In the genomic region with DNA sequence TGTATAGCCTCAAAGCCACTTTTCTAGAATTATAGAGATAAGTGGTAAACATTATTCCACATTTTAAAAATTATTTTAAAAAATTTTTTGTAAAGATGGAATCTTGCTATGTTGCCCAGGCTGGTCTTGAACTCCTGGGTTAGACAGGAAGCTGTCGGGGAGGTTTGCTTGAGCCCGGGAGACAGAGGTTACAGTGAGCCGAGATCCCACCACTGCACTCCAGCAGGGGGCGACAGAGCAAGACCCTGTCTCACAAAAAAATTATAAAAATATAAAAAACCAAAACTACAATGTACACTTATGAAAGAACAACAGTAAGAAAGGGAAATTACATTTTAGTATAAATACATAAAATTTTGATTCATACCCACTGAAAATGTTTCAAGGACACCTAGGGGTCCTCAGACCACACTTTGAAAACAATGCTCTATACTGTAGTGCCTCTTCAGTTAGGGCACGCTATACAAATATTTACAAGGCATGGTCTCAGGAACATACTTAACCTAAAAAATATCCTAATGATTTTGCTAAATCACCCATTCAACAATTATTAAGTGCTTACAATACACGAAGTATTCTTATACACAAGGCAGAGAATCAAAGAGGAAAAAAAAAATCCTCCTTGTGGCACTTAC, we compare ENCODE assay signal across 8 cellular contexts.
DNase-seq lines count a peak whose midpoint lies in the region; ATAC-seq and TF ChIP-seq lines count a peak whose summit lies in the region.

No MANE protein-coding gene starts in this region.

- peak; percentile 52 to 64 (median 54) for TF ChIP-seq CTCF in ascending aorta (IDR thresholded peaks at IDR 0.05)

- H3K4me1 ChIP-seq in ascending aorta, result peaks cover 0 to 31% of the 10 kb centered on the region in 2 donors

- no peaks in the 10 kb centered on the region for H3K36me3 ChIP-seq in ascending aorta

- H3K27ac ChIP-seq in ascending aorta, result no peak overlapping the region

- no peaks in the 10 kb centered on the region for H3K27me3 ChIP-seq in ascending aorta

- intact Hi-C loops in ascending aorta (cut with DNase I), result loop anchor here (5.0 kb wide), 1 partner anchor 112 kb away; a partner anchor contains a TSS

- DNase-seq in NCI-H2171 treated with DMSO at 0.1 percent for 48 hours (lab: John Stamatoyannopoulos, UW) (peak; percentile 26), NCI-H2171 (lab: John Stamatoyannopoulos, UW) (no peak), T-helper 22 cell (ENCODE audit: low read depth) (peak; percentile 31), ascending aorta (ENCODE audit: low spot score in 2 of 2) (no peak), kidney tubule cell (ENCODE audit: low spot score) (peak; percentile 36), DMS79 (lab: John Stamatoyannopoulos, UW) (no peak)
- DNase-seq in stimulated activated CD8-positive, alpha-beta memory T cell treated with anti-CD3 and anti-CD28 coated beads, Interleukin-12 subunit alpha, Interleukin-12 subunit beta, amount 100 ng/mL, for 1 hour (ENCODE audit: low read depth), result peak; percentile 58

- ATAC-seq in GM21717 (IDR thresholded peaks at IDR 0.05; ENCODE audit: unreplicated experiment), result no peak

- no peak overlapping the region for H3K4me3 ChIP-seq in ascending aorta

- H3K9me3 ChIP-seq in ascending aorta, result no peaks in the 10 kb centered on the region

Comparison
In these comparisons a context has a peak if more than half of its experiments do, and no peak if none do; other contexts are left out.
1. DNase-seq: peak in NCI-H2171 treated with DMSO at 0.1 percent for 48 hours (single experiment), T-helper 22 cell (single experiment), kidney tubule cell (single experiment) and stimulated activated CD8-positive, alpha-beta memory T cell treated with anti-CD3 and anti-CD28 coated beads, Interleukin-12 subunit alpha, Interleukin-12 subunit beta, amount 100 ng/mL, for 1 hour (single experiment); none in NCI-H2171 (single experiment), ascending aorta (0 of 2) and DMS79 (single experiment).